ENCODE assay signal across 1 cellular context in genomic region chr6:138086573-138087196, GRCh38.
TF ChIP-seq lines count a peak whose summit lies in the region.

No MANE protein-coding gene starts in this region.

TF ChIP-seq in HEK293, 187 proteins besides CTCF, POLR2A, EP300 and RAD21 (continued from another document and continues in another):
- TF ChIP-seq, protein P1, sequence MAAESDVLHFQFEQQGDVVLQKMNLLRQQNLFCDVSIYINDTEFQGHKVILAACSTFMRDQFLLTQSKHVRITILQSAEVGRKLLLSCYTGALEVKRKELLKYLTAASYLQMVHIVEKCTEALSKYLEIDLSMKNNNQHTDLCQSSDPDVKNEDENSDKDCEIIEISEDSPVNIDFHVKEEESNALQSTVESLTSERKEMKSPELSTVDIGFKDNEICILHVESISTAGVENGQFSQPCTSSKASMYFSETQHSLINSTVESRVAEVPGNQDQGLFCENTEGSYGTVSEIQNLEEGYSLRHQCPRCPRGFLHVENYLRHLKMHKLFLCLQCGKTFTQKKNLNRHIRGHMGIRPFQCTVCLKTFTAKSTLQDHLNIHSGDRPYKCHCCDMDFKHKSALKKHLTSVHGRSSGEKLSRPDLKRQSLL (tag by site-specific recombination; IDR thresholded peaks at IDR 0.05): no peak
- TF ChIP-seq ZBTB21 (tag by site-specific recombination; IDR thresholded peaks at IDR 0.05): no peak
- no peak for TF ChIP-seq PRDM1 (tag by site-specific recombination; IDR thresholded peaks at IDR 0.05)
- TF ChIP-seq ZNF473 (tag by site-specific recombination; IDR thresholded peaks at IDR 0.05): no peak
- TF ChIP-seq ZNF37A (tag by site-specific recombination; IDR thresholded peaks at IDR 0.05): no peak
- TF ChIP-seq ZNF394 (tag by site-specific recombination; IDR thresholded peaks at IDR 0.05; ENCODE audit: borderline replicate concordance): peak; percentile 43; the same call in 1 of the 2 replicates
- TF ChIP-seq ZNF529 (tag by site-specific recombination; IDR thresholded peaks at IDR 0.05; ENCODE audit: insufficient replicate concordance): no peak
- TF ChIP-seq ZBTB7A (tag by site-specific recombination; IDR thresholded peaks at IDR 0.05; ENCODE audit: low read depth): no peak
- no peak for TF ChIP-seq ZNF175 (tag by site-specific recombination; IDR thresholded peaks at IDR 0.05)
- TF ChIP-seq ZBTB17 (tag by site-specific recombination; IDR thresholded peaks at IDR 0.05): peak; percentile 73
- TF ChIP-seq ZNF621 (tag by site-specific recombination; IDR thresholded peaks at IDR 0.05): no peak
- TF ChIP-seq ZNF23 (tag by site-specific recombination; IDR thresholded peaks at IDR 0.05; ENCODE audit: borderline replicate concordance): no peak
- TF ChIP-seq REST (tag by site-specific recombination; IDR thresholded peaks at IDR 0.05): no peak
- TF ChIP-seq ZNF664 (tag by site-specific recombination; IDR thresholded peaks at IDR 0.05): no peak
- 0 out of 2 replicates have a peak, but pooled peaks have one; percentile 3 for TF ChIP-seq ZNF596 (tag by site-specific recombination; IDR thresholded peaks at IDR 0.05)
- TF ChIP-seq GLIS2 (tag by site-specific recombination; IDR thresholded peaks at IDR 0.05): no peak
- TF ChIP-seq ZNF221 (tag by site-specific recombination; IDR thresholded peaks at IDR 0.05; ENCODE audit: borderline replicate concordance): no peak
- no peak for TF ChIP-seq ZNF24 (tag by site-specific recombination; IDR thresholded peaks at IDR 0.05)
- TF ChIP-seq ZNF548 (tag by site-specific recombination; IDR thresholded peaks at IDR 0.05): no peak
- TF ChIP-seq PBX3 (CRISPR knock-in tag; IDR thresholded peaks at IDR 0.05): no peak
- peak; percentile 35; the same call in 1 of the 2 replicates for TF ChIP-seq ZNF843 (tag by site-specific recombination; IDR thresholded peaks at IDR 0.05)
- no peak for TF ChIP-seq ZFHX2 (tag by site-specific recombination; conservative IDR thresholded peaks at IDR 0.05)
- TF ChIP-seq, protein P2, sequence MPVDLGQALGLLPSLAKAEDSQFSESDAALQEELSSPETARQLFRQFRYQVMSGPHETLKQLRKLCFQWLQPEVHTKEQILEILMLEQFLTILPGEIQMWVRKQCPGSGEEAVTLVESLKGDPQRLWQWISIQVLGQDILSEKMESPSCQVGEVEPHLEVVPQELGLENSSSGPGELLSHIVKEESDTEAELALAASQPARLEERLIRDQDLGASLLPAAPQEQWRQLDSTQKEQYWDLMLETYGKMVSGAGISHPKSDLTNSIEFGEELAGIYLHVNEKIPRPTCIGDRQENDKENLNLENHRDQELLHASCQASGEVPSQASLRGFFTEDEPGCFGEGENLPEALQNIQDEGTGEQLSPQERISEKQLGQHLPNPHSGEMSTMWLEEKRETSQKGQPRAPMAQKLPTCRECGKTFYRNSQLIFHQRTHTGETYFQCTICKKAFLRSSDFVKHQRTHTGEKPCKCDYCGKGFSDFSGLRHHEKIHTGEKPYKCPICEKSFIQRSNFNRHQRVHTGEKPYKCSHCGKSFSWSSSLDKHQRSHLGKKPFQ (tag by site-specific recombination; IDR thresholded peaks at IDR 0.05): no peak
- TF ChIP-seq ZSCAN30 (tag by site-specific recombination; IDR thresholded peaks at IDR 0.05): peak; percentile 46; the same call in 1 of the 2 replicates
- TF ChIP-seq KLF1 (tag by site-specific recombination; IDR thresholded peaks at IDR 0.05): no peak
- no peak for TF ChIP-seq BCL11B (tag by site-specific recombination; IDR thresholded peaks at IDR 0.05; ENCODE audit: low read depth)
- TF ChIP-seq HIC1 (tag by site-specific recombination; IDR thresholded peaks at IDR 0.05): no peak
- TF ChIP-seq ZFP3 (tag by site-specific recombination; IDR thresholded peaks at IDR 0.05; ENCODE audit: low read depth): no peak
- no peak for TF ChIP-seq ZNF76 (tag by site-specific recombination; IDR thresholded peaks at IDR 0.05; ENCODE audit: borderline replicate concordance, low read depth)
- no peak for TF ChIP-seq ZNF350 (tag by site-specific recombination; IDR thresholded peaks at IDR 0.05)
- TF ChIP-seq MEIS1 (CRISPR knock-in tag; IDR thresholded peaks at IDR 0.05; ENCODE audit: borderline replicate concordance): no peak
- TF ChIP-seq ZSCAN16 (tag by site-specific recombination; IDR thresholded peaks at IDR 0.05): no peak
- TF ChIP-seq ZNF658 (tag by site-specific recombination; IDR thresholded peaks at IDR 0.05): no peak
- TF ChIP-seq HOXD13 (CRISPR knock-in tag; IDR thresholded peaks at IDR 0.05; ENCODE audit: borderline replicate concordance): 0 out of 2 replicates have a peak, but pooled peaks have one; percentile 38
- no peak for TF ChIP-seq KLF10 (tag by site-specific recombination; IDR thresholded peaks at IDR 0.05)
- peak; percentile 75 for TF ChIP-seq OSR2 (tag by site-specific recombination; IDR thresholded peaks at IDR 0.05)
- TF ChIP-seq ZNF341 (tag by site-specific recombination; IDR thresholded peaks at IDR 0.05; ENCODE audit: low read depth): no peak
- no peak for TF ChIP-seq ZNF521 (tag by site-specific recombination; IDR thresholded peaks at IDR 0.05)
- TF ChIP-seq ZNF324 (tag by site-specific recombination; IDR thresholded peaks at IDR 0.05): no peak
- TF ChIP-seq ZNF558 (tag by site-specific recombination; IDR thresholded peaks at IDR 0.05): peak; percentile 50; the same call in 1 of the 2 replicates
- TF ChIP-seq ZNF600 (tag by site-specific recombination; IDR thresholded peaks at IDR 0.05): peak; percentile 79
- TF ChIP-seq, protein P3, sequence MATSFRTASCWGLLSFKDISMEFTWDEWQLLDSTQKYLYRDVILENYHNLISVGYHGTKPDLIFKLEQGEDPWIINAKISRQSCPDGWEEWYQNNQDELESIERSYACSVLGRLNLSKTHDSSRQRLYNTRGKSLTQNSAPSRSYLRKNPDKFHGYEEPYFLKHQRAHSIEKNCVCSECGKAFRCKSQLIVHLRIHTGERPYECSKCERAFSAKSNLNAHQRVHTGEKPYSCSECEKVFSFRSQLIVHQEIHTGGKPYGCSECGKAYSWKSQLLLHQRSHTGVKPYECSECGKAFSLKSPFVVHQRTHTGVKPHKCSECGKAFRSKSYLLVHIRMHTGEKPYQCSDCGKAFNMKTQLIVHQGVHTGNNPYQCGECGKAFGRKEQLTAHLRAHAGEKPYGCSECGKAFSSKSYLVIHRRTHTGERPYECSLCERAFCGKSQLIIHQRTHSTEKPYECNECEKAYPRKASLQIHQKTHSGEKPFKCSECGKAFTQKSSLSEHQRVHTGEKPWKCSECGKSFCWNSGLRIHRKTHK (tag by site-specific recombination; IDR thresholded peaks at IDR 0.05): no peak
- no peak for TF ChIP-seq ZNF585B (tag by site-specific recombination; IDR thresholded peaks at IDR 0.05)
- TF ChIP-seq KLF7 (tag by site-specific recombination; IDR thresholded peaks at IDR 0.05; ENCODE audit: borderline replicate concordance): no peak
- TF ChIP-seq, protein P4, sequence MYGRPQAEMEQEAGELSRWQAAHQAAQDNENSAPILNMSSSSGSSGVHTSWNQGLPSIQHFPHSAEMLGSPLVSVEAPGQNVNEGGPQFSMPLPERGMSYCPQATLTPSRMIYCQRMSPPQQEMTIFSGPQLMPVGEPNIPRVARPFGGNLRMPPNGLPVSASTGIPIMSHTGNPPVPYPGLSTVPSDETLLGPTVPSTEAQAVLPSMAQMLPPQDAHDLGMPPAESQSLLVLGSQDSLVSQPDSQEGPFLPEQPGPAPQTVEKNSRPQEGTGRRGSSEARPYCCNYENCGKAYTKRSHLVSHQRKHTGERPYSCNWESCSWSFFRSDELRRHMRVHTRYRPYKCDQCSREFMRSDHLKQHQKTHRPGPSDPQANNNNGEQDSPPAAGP (tag by site-specific recombination; IDR thresholded peaks at IDR 0.05): peak; percentile 43; the same call in 1 of the 2 replicates
- no peak for TF ChIP-seq ZBTB10 (tag by site-specific recombination; IDR thresholded peaks at IDR 0.05)
- TF ChIP-seq ZNF138 (tag by site-specific recombination; IDR thresholded peaks at IDR 0.05; ENCODE audit: borderline replicate concordance): no peak
- TF ChIP-seq ZFP41 (tag by site-specific recombination; IDR thresholded peaks at IDR 0.05; ENCODE audit: borderline replicate concordance): no peak
- TF ChIP-seq, protein P5, sequence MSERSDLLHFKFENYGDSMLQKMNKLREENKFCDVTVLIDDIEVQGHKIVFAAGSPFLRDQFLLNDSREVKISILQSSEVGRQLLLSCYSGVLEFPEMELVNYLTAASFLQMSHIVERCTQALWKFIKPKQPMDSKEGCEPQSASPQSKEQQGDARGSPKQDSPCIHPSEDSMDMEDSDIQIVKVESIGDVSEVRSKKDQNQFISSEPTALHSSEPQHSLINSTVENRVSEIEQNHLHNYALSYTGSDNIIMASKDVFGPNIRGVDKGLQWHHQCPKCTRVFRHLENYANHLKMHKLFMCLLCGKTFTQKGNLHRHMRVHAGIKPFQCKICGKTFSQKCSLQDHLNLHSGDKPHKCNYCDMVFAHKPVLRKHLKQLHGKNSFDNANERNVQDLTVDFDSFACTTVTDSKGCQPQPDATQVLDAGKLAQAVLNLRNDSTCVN (tag by site-specific recombination; optimal IDR thresholded peaks at IDR 0.05): no peak
- TF ChIP-seq ZNF292 (tag by site-specific recombination; IDR thresholded peaks at IDR 0.05; ENCODE audit: borderline replicate concordance, low read depth): no peak
